Comparison of ENCODE assay signal across 1 cellular context in the genomic region with DNA sequence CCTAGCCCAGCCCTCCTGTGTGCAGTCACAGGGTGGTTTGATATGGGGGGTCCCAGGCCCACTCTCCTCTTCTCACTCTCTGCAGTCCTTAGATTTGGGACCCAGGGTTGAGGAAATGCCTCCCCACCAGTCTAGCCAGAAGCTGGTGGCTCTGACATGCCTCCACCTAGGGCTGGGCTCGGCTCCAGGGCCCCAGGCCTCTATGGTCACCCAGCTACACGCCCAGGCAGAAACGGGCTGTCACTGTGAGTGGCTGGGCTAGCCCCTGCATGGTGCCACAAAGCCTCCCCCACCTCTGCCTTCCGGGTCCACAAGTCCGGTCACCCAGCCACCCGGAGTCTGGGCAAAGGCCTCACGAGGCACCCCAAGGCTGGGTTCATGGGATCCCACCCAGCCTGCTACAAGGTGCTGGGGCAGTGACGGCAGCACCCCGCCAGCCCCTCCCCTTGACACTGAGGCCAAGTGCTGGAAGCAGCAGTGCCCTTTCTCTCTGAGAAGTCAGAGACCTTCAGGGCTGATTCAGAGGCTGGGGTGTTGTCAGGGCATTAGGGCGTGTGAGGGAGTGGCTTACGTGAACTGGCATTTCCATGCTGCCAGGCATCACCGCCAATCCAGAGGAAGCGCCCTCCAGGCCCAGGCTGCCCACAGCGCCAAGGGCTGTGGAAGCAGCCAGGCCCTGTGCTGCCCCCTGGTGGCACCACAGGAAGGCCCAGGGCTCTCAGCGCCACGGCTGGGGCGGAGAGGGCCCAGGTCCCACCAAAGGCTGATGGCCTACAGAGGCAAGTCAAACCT.
A peak's percentile ranks its signal among the peaks of the same experiment; 100 is the strongest.
TF ChIP-seq lines count a peak whose summit lies in the region.

No MANE protein-coding gene starts in this region.

TF ChIP-seq in K562, 482 proteins besides CTCF, POLR2A, EP300 and RAD21 (continued from another document and continues in another):
- TF ChIP-seq, protein P1, sequence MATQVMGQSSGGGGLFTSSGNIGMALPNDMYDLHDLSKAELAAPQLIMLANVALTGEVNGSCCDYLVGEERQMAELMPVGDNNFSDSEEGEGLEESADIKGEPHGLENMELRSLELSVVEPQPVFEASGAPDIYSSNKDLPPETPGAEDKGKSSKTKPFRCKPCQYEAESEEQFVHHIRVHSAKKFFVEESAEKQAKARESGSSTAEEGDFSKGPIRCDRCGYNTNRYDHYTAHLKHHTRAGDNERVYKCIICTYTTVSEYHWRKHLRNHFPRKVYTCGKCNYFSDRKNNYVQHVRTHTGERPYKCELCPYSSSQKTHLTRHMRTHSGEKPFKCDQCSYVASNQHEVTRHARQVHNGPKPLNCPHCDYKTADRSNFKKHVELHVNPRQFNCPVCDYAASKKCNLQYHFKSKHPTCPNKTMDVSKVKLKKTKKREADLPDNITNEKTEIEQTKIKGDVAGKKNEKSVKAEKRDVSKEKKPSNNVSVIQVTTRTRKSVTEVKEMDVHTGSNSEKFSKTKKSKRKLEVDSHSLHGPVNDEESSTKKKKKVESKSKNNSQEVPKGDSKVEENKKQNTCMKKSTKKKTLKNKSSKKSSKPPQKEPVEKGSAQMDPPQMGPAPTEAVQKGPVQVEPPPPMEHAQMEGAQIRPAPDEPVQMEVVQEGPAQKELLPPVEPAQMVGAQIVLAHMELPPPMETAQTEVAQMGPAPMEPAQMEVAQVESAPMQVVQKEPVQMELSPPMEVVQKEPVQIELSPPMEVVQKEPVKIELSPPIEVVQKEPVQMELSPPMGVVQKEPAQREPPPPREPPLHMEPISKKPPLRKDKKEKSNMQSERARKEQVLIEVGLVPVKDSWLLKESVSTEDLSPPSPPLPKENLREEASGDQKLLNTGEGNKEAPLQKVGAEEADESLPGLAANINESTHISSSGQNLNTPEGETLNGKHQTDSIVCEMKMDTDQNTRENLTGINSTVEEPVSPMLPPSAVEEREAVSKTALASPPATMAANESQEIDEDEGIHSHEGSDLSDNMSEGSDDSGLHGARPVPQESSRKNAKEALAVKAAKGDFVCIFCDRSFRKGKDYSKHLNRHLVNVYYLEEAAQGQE (CRISPR knock-in tag; IDR thresholded peaks at IDR 0.05; ENCODE audit: low read depth): 0 out of 2 replicates have a peak, but pooled peaks have one; percentile 23
- TF ChIP-seq CEBPB (tag; IDR thresholded peaks at IDR 0.05) (no peak), FOXK1 (CRISPR knock-in tag; IDR thresholded peaks at IDR 0.05; ENCODE audit: borderline replicate concordance) (no peak), CAMTA2 (CRISPR knock-in tag; conservative IDR thresholded peaks at IDR 0.05) (no peak), POLR2B (IDR thresholded peaks at IDR 0.05; ENCODE audit: low read depth, partially characterized antibody) (no peak), CBFA2T2 (conservative IDR thresholded peaks at IDR 0.05) (no peak), E2F3 (CRISPR knock-in tag; IDR thresholded peaks at IDR 0.05) (peak; percentile 15; the same call in 1 of the 2 replicates), TFE3 (CRISPR knock-in tag; IDR thresholded peaks at IDR 0.05) (no peak), POLR3G (IDR thresholded peaks at IDR 0.05; ENCODE audit: extremely low read depth, insufficient read length, insufficient replicate concordance) (no peak), ZKSCAN3 (CRISPR knock-in tag; IDR thresholded peaks at IDR 0.05) (no peak), MEF2A (IDR thresholded peaks at IDR 0.05; ENCODE audit: control insufficient read depth, low read depth, low read length) (no peak), SRSF3 (IDR thresholded peaks at IDR 0.05; ENCODE audit: insufficient read depth, low read length) (no peak), HMBOX1 (IDR thresholded peaks at IDR 0.05) (no peak), ZFX (CRISPR knock-in tag; IDR thresholded peaks at IDR 0.05) (peak; percentile 73), COPS2 (conservative IDR thresholded peaks at IDR 0.05) (no peak), PCBP2 (IDR thresholded peaks at IDR 0.05; ENCODE audit: low read depth, low read length, poor library complexity, severe bottlenecking) (no peak), ZNF717 (CRISPR knock-in tag; IDR thresholded peaks at IDR 0.05) (no peak), LCOR (CRISPR knock-in tag; IDR thresholded peaks at IDR 0.05) (no peak), ARNT (IDR thresholded peaks at IDR 0.05) (no peak), ZNF41 (CRISPR knock-in tag; conservative IDR thresholded peaks at IDR 0.05) (0 out of 2 replicates have a peak, but pooled peaks have one; percentile 14), CC2D1A (IDR thresholded peaks at IDR 0.05) (peak; percentile 55; the same call in 1 of the 2 replicates), POU5F1 (IDR thresholded peaks at IDR 0.05; ENCODE audit: borderline replicate concordance, low read depth, low read length, partially characterized antibody) (no peak), DEAF1 (CRISPR knock-in tag; IDR thresholded peaks at IDR 0.05) (peak; percentile 84), ZNF133 (CRISPR knock-in tag; IDR thresholded peaks at IDR 0.05) (no peak), ZNF24 (IDR thresholded peaks at IDR 0.05) (no peak), ZNF655 (CRISPR knock-in tag; IDR thresholded peaks at IDR 0.05) (no peak), SLC30A9 (CRISPR knock-in tag; IDR thresholded peaks at IDR 0.05) (no peak), KDM1A (IDR thresholded peaks at IDR 0.05) (no peak)
- TF ChIP-seq, protein P2, sequence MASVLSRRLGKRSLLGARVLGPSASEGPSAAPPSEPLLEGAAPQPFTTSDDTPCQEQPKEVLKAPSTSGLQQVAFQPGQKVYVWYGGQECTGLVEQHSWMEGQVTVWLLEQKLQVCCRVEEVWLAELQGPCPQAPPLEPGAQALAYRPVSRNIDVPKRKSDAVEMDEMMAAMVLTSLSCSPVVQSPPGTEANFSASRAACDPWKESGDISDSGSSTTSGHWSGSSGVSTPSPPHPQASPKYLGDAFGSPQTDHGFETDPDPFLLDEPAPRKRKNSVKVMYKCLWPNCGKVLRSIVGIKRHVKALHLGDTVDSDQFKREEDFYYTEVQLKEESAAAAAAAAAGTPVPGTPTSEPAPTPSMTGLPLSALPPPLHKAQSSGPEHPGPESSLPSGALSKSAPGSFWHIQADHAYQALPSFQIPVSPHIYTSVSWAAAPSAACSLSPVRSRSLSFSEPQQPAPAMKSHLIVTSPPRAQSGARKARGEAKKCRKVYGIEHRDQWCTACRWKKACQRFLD (CRISPR knock-in tag; IDR thresholded peaks at IDR 0.05): no peak
- TF ChIP-seq, protein P3, sequence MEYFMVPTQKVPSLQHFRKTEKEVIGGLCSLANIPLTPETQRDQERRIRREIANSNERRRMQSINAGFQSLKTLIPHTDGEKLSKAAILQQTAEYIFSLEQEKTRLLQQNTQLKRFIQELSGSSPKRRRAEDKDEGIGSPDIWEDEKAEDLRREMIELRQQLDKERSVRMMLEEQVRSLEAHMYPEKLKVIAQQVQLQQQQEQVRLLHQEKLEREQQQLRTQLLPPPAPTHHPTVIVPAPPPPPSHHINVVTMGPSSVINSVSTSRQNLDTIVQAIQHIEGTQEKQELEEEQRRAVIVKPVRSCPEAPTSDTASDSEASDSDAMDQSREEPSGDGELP (CRISPR knock-in tag; IDR thresholded peaks at IDR 0.05; ENCODE audit: borderline replicate concordance): peak; percentile 70; the same call in 1 of the 2 replicates
- TF ChIP-seq, protein P4, sequence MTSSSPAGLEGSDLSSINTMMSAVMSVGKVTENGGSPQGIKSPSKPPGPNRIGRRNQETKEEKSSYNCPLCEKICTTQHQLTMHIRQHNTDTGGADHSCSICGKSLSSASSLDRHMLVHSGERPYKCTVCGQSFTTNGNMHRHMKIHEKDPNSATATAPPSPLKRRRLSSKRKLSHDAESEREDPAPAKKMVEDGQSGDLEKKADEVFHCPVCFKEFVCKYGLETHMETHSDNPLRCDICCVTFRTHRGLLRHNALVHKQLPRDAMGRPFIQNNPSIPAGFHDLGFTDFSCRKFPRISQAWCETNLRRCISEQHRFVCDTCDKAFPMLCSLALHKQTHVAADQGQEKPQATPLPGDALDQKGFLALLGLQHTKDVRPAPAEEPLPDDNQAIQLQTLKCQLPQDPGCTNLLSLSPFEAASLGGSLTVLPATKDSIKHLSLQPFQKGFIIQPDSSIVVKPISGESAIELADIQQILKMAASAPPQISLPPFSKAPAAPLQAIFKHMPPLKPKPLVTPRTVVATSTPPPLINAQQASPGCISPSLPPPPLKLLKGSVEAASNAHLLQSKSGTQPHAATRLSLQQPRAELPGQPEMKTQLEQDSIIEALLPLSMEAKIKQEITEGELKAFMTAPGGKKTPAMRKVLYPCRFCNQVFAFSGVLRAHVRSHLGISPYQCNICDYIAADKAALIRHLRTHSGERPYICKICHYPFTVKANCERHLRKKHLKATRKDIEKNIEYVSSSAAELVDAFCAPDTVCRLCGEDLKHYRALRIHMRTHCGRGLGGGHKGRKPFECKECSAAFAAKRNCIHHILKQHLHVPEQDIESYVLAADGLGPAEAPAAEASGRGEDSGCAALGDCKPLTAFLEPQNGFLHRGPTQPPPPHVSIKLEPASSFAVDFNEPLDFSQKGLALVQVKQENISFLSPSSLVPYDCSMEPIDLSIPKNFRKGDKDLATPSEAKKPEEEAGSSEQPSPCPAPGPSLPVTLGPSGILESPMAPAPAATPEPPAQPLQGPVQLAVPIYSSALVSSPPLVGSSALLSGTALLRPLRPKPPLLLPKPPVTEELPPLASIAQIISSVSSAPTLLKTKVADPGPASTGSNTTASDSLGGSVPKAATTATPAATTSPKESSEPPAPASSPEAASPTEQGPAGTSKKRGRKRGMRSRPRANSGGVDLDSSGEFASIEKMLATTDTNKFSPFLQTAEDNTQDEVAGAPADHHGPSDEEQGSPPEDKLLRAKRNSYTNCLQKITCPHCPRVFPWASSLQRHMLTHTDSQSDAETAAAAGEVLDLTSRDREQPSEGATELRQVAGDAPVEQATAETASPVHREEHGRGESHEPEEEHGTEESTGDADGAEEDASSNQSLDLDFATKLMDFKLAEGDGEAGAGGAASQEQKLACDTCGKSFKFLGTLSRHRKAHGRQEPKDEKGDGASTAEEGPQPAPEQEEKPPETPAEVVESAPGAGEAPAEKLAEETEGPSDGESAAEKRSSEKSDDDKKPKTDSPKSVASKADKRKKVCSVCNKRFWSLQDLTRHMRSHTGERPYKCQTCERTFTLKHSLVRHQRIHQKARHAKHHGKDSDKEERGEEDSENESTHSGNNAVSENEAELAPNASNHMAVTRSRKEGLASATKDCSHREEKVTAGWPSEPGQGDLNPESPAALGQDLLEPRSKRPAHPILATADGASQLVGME (CRISPR knock-in tag; IDR thresholded peaks at IDR 0.05): no peak
- TF ChIP-seq, protein P5, sequence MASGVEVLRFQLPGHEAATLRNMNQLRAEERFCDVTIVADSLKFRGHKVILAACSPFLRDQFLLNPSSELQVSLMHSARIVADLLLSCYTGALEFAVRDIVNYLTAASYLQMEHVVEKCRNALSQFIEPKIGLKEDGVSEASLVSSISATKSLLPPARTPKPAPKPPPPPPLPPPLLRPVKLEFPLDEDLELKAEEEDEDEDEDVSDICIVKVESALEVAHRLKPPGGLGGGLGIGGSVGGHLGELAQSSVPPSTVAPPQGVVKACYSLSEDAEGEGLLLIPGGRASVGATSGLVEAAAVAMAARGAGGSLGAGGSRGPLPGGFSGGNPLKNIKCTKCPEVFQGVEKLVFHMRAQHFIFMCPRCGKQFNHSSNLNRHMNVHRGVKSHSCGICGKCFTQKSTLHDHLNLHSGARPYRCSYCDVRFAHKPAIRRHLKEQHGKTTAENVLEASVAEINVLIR (CRISPR knock-in tag; IDR thresholded peaks at IDR 0.05): no peak
- TF ChIP-seq, protein P6, sequence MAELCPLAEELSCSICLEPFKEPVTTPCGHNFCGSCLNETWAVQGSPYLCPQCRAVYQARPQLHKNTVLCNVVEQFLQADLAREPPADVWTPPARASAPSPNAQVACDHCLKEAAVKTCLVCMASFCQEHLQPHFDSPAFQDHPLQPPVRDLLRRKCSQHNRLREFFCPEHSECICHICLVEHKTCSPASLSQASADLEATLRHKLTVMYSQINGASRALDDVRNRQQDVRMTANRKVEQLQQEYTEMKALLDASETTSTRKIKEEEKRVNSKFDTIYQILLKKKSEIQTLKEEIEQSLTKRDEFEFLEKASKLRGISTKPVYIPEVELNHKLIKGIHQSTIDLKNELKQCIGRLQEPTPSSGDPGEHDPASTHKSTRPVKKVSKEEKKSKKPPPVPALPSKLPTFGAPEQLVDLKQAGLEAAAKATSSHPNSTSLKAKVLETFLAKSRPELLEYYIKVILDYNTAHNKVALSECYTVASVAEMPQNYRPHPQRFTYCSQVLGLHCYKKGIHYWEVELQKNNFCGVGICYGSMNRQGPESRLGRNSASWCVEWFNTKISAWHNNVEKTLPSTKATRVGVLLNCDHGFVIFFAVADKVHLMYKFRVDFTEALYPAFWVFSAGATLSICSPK (IDR thresholded peaks at IDR 0.05; ENCODE audit: borderline replicate concordance): no peak
